ENCODE assay signal across 14 cellular contexts in the genomic region with DNA sequence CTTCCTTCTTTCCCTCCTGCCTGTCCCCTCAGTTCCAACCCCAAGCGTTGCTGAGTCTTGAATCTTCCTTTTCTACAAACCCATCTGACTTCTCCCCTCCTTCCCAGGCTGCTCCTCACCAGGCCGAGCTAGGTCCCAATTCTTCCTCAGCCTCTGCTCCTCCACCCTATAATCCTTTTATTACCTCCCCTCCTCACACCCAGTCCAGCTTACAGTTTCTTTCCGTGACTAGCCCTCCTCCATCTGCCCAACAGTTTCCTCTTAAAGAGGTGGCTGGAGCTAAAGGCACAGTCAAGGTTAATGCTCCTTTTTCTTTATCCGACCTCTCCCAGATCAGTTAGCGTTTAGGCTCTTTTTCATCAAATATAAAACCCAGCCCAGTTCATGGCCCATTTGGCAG. TPM values are rescaled to one million over a fixed set of nuclear protein-coding genes. Genes with fewer than 3 reads are reported as not detected.
"Had no signal": no experiment of that assay in that cellular context is flagged by ENCODE, and none has a peak within 500 bp of the region (broad histone marks: within the 10 kb centered on the region; RNA-seq: fewer than 3 reads in every experiment).

No MANE protein-coding gene starts in this region.

RNA-seq across cellular contexts. Expression of gene FUT3, which starts 2.6 kb away (rescaled TPM):
- total RNA-seq: activated B cell treated with CpG ODN at 0.5 μM for 24 hours; activated CD8-positive, alpha-beta T cell treated with anti-CD3 and anti-CD28 coated beads for 36 hours; cardiac septum; dermis blood vessel endothelial cell; endothelial cell of umbilical vein; heart left ventricle; T-helper 2 cell treated with Interferon-gamma antibody and Interleukin-4, amounts not matched to agents 100 ng/mL and 5 ng/mL, for 36 hours had no signal
- polyA plus RNA-seq: endothelial cell of umbilical vein had no signal

RNA-seq across cellular contexts. Expression of gene FUT6, which starts 9.1 kb away (rescaled TPM):
- total RNA-seq: activated B cell treated with CpG ODN at 0.5 μM for 24 hours; activated CD8-positive, alpha-beta T cell treated with anti-CD3 and anti-CD28 coated beads for 36 hours; activated T-cell treated with anti-CD3 and anti-CD28 coated beads, Interleukin-2, amount 50 U/mL, for 4 hours; activated T-helper 17 cell treated with anti-CD3 and anti-CD28 coated beads, Interleukin-2, amount 50 U/mL, for 72 hours; cardiac septum; cerebellum; dermis blood vessel endothelial cell; endothelial cell of umbilical vein; foreskin keratinocyte; heart left ventricle; T-helper 2 cell treated with Interferon-gamma antibody and Interleukin-4, amounts not matched to agents 100 ng/mL and 5 ng/mL, for 36 hours had no signal
- polyA plus RNA-seq: endothelial cell of umbilical vein, foreskin keratinocyte, heart left ventricle had no signal

RNA-seq across cellular contexts. Expression of gene FUT5, which starts 21.7 kb away (rescaled TPM):
- total RNA-seq: activated B cell treated with CpG ODN at 0.5 μM for 24 hours; activated CD8-positive, alpha-beta T cell treated with anti-CD3 and anti-CD28 coated beads for 36 hours; activated T-cell treated with anti-CD3 and anti-CD28 coated beads, Interleukin-2, amount 50 U/mL, for 4 hours; cardiac septum; cerebellum; dermis blood vessel endothelial cell; endothelial cell of umbilical vein; esophagus mucosa; foreskin keratinocyte; gastrocnemius medialis; heart left ventricle; T-helper 2 cell treated with Interferon-gamma antibody and Interleukin-4, amounts not matched to agents 100 ng/mL and 5 ng/mL, for 36 hours had no signal
- polyA plus RNA-seq: adipose tissue, endothelial cell of umbilical vein, foreskin keratinocyte, heart left ventricle had no signal

RNA-seq across cellular contexts. Expression of gene NRTN, which starts 43.8 kb away (rescaled TPM):
- total RNA-seq: cerebellum, endothelial cell of umbilical vein, gastrocnemius medialis had no signal
